ENCODE assay signal across 1 cellular context in the genomic region with DNA sequence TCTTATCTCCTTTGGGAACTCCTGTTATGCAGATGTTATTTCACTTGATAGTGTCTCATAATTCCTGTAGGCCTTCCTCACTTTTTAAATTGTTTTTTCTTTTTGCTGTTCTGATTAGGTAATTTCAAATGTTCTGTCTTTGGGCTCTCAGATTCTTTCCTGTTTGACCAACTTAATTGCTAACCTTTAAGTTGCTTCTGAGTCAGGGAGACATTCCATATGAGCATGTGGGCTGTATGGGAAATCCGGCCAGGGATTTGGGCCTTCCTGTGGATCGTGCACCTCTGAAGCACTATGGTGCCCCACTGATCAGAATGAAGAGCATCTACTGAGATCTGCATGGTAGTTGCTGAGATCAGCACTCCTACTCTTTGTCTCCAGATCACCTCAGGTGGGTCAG.
TF ChIP-seq lines count a peak whose summit lies in the region.

No MANE protein-coding gene starts in this region.

TF ChIP-seq in H1, 55 proteins besides CTCF, POLR2A, EP300 and RAD21:
- TF ChIP-seq, protein P1, sequence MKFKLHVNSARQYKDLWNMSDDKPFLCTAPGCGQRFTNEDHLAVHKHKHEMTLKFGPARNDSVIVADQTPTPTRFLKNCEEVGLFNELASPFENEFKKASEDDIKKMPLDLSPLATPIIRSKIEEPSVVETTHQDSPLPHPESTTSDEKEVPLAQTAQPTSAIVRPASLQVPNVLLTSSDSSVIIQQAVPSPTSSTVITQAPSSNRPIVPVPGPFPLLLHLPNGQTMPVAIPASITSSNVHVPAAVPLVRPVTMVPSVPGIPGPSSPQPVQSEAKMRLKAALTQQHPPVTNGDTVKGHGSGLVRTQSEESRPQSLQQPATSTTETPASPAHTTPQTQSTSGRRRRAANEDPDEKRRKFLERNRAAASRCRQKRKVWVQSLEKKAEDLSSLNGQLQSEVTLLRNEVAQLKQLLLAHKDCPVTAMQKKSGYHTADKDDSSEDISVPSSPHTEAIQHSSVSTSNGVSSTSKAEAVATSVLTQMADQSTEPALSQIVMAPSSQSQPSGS (IDR thresholded peaks at IDR 0.05; ENCODE audit: low read length): no peak
- no peak for TF ChIP-seq MAFK (IDR thresholded peaks at IDR 0.05; ENCODE audit: low read depth, low read length)
